Comparison of ENCODE assay signal across 1 cellular context in the genomic region with DNA sequence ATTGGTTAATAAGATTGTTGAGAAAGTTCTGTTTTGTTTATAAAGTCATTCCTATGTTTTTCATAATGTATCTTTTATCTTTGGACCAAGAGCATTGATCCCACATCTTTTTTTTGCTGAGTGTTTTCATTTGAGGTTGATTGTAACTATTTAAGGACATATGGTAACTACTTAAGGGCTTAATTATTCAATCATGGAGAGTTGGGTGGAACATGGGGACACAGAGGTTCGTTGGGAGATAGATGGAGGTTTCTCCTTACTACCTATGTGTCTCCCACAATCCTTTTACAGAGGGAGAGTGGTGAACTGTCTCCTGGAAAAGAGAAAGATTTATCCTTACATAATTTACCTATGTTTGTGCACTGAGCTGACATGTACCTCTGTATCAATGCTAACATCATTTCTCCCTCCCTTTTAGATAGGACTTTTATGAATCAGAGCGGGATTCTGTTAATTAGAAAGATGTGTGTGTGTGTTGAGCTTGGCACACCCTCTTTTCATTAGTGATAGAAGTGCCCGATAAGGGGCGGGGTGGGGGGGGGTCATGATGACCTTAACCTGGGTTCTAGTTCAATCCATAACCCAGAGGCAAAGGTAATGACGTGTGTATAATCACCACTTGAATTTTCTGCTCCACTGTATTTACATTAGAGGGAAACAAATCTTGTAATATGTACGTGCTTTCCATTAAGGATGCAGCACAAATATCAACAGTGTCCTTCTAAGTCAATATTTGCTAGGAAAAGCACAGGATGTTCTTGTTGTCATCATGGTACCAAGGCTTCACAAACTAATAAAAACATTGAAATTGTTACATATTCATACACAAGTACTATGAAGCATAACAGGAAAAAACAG.
TF ChIP-seq lines count a peak whose summit lies in the region.

No MANE protein-coding gene starts in this region.

TF ChIP-seq in GM12891, 5 proteins besides CTCF, POLR2A, EP300 and RAD21:
- TF ChIP-seq SPI1 (IDR thresholded peaks at IDR 0.05; ENCODE audit: low read depth, low read length): no peak
- TF ChIP-seq PAX5 (IDR thresholded peaks at IDR 0.05; ENCODE audit: insufficient read depth, low read length, severe bottlenecking): no peak
- TF ChIP-seq POU2F2 (IDR thresholded peaks at IDR 0.05; ENCODE audit: low read depth, low read length): no peak
- no peak for TF ChIP-seq TAF1 (IDR thresholded peaks at IDR 0.05; ENCODE audit: low read depth, low read length)
- TF ChIP-seq POLR2AphosphoS5 (IDR thresholded peaks at IDR 0.05; ENCODE audit: low read depth, low read length): no peak
